Comparison of ENCODE assay signal across 13 cellular contexts in the genomic region with DNA sequence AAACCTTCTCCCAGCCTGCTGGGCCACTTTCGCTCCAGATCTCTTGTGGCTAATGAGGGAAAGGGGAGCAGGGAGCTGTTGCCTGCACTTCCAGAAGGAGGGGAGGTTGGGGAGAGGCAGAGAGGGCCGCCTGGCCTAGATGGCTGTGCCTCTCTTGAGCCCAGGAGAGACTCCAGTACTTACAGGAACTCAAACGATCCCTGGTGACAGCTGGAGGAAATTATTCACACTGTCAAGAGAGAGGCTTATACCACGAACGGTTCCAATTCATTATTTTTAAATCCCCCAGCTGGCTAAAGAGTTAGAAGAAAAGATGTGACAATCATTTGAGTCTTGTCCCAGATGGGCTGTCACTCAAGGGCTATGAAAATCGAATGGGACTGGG.
A peak's percentile ranks its signal among the peaks of the same experiment; 100 is the strongest.
DNase-seq lines count a peak whose midpoint lies in the region; ATAC-seq, FAIRE-seq and TF ChIP-seq lines count a peak whose summit lies in the region.
"Had no signal": no experiment of that assay in that cellular context is flagged by ENCODE, and none has a peak within 500 bp of the region (broad histone marks: within the 10 kb centered on the region; RNA-seq: fewer than 3 reads in every experiment).

No MANE protein-coding gene starts in this region.

- intact Hi-C loops in natural killer cell (cut with micrococcal nuclease): loop anchor here (5.0 kb wide), 1 partner anchor 211 kb away; no protein-coding TSS in a partner anchor

- no peaks in the 10 kb centered on the region for H3K36me3 ChIP-seq in H1 (ENCODE audit: control insufficient read depth in 2 of 4, insufficient read depth in 4 of 4, low read length in 3 of 4)

- no peak for TF ChIP-seq CTCF in natural killer cell (IDR thresholded peaks at IDR 0.05)
- TF ChIP-seq CTCF in H1 (IDR thresholded peaks at IDR 0.05; ENCODE audit: control extremely low read depth in 1 of 3, insufficient read depth in 1 of 3, low read depth in 1 of 3, low read length in 3 of 3): no peak
- no peak for TF ChIP-seq CTCF in omental fat pad (IDR thresholded peaks at IDR 0.05)

- H3K4me2 ChIP-seq in H1 (ENCODE audit: insufficient read depth in 1 of 2, low read depth in 2 of 2, low read length in 2 of 2): peak overlapping the region; percentile 79 to 91; a peak in 3 of 4 replicates

- H2BK15ac ChIP-seq in H1 (ENCODE audit: low read length): no peak overlapping the region

- no peak overlapping the region for H3K27ac ChIP-seq in H1 (ENCODE audit: low read depth, low read length)

- DNase-seq in natural killer cell (no peak), H1 (ENCODE audit: low read depth in 1 of 2, low spot score in 2 of 2) (no peak), omental fat pad (ENCODE audit: low spot score) (no peak), AG08396 (ENCODE audit: low spot score) (no peak), middle frontal gyrus (ENCODE audit: extremely low spot score, low spot score) (no peak), HuH-7.5 (ENCODE audit: low spot score) (no peak)
- DNase-seq in natural killer cell treated with Interleukin-12 subunit alpha and Interleukin-12 subunit beta and Interleukin-15 and Interleukin-18, amount 100 ng/mL, for 72 hours (ENCODE audit: low spot score): no peak
- DNase-seq: activated CD4-positive, alpha-beta memory T cell treated with anti-CD3 and anti-CD28 coated beads, Interleukin-2, amount 10 ng/mL, durations not matched to agents 7 days and 5 days; activated naive CD4-positive, alpha-beta T cell treated with anti-CD3 and anti-CD28 coated beads, Interleukin-2, amount 50 U/mL, for 16 hours; T-helper 2 cell had no signal

- H4K91ac ChIP-seq in H1 (replicated peaks; ENCODE audit: insufficient read length, low read length): no peak overlapping the region

- FAIRE-seq in H1 (lab: Jason Lieb, UNC): no peak
- FAIRE-seq: colon had no signal

- no peak for TF ChIP-seq EP300 in H1 (IDR thresholded peaks at IDR 0.05; ENCODE audit: borderline replicate concordance in 1 of 2, low read depth in 2 of 2, low read length in 2 of 2)

- POLR2A ChIA-PET in H1 (lab: Charles Lee; ENCODE audit: partially characterized antibody): interaction anchor here (1.0 kb wide), 1 partner anchor 237 kb away, joined by 3 read pairs; no protein-coding TSS in a partner anchor

- no peak overlapping the region for H2BK5ac ChIP-seq in H1 (ENCODE audit: low read depth, low read length)

- H3K9me3 Mint-ChIP-seq in natural killer cell: no peaks in the 10 kb centered on the region
- no peaks in the 10 kb centered on the region for H3K9me3 Mint-ChIP-seq in natural killer cell treated with Interleukin-12 subunit alpha and Interleukin-12 subunit beta and Interleukin-15 and Interleukin-18, amount 100 ng/mL, for 72 hours
- H3K9me3 Mint-ChIP-seq: activated CD4-positive, alpha-beta memory T cell treated with anti-CD3 and anti-CD28 coated beads, Interleukin-2, amount 10 ng/mL, durations not matched to agents 7 days and 5 days had no signal

- H3K79me1 ChIP-seq in H1 (ENCODE audit: low read depth, low read length): no peaks in the 10 kb centered on the region

- no peak for TF ChIP-seq RAD21 in H1 (IDR thresholded peaks at IDR 0.05 in 1 of 2, conservative IDR thresholded peaks at IDR 0.05 in 1 of 2; ENCODE audit: low read depth in 2 of 2, low read length in 2 of 2)

- no peak overlapping the region for H3K56ac ChIP-seq in H1 (replicated peaks; ENCODE audit: insufficient read length, low read depth, low read length)

- H3K4me3 Mint-ChIP-seq in natural killer cell: peak overlapping the region; percentile 63
- no peak overlapping the region for H3K4me3 Mint-ChIP-seq in natural killer cell treated with Interleukin-12 subunit alpha and Interleukin-12 subunit beta and Interleukin-15 and Interleukin-18, amount 100 ng/mL, for 72 hours
- H3K4me3 Mint-ChIP-seq: activated CD4-positive, alpha-beta memory T cell treated with anti-CD3 and anti-CD28 coated beads, Interleukin-2, amount 10 ng/mL, durations not matched to agents 7 days and 5 days had no signal

- peaks cover 27 to 33% of the 10 kb centered on the region in 2 donors for H3K4me1 Mint-ChIP-seq in natural killer cell
- peaks cover 14 to 26% of the 10 kb centered on the region in 2 donors for H3K4me1 Mint-ChIP-seq in natural killer cell treated with Interleukin-12 subunit alpha and Interleukin-12 subunit beta and Interleukin-15 and Interleukin-18, amount 100 ng/mL, for 72 hours (ENCODE audit: low read depth in 2 of 2)

- no peak overlapping the region for H4K8ac ChIP-seq in H1 (ENCODE audit: extremely low read depth, insufficient read depth, low read length)

- no peaks in the 10 kb centered on the region for H3K9me3 ChIP-seq in H1 (ENCODE audit: insufficient read depth in 2 of 2, low read depth in 1 of 2, low read length in 1 of 2)

- H3K27me3 ChIP-seq in H1 (replicated peaks in 1 of 4; ENCODE audit: control insufficient read depth in 3 of 4, extremely low read depth in 1 of 4, insufficient read depth in 3 of 4, low read length in 3 of 4): no peaks in the 10 kb centered on the region; a peak in 1 of 7 replicates

- no peak for TF ChIP-seq POLR2A in H1 (IDR thresholded peaks at IDR 0.05; ENCODE audit: control extremely low read depth in 1 of 2, low read depth in 2 of 2, low read length in 2 of 2)

- no peak overlapping the region for H2AK5ac ChIP-seq in H1 (ENCODE audit: low read depth, low read length)

- no peak overlapping the region for H2AFZ ChIP-seq in H1 (ENCODE audit: low read length)

- CTCF ChIA-PET in H1 (lab: Charles Lee; ENCODE audit: partially characterized antibody): interaction anchor here (0.6 to 2.2 kb wide), 4 partner anchors 211 to 575 kb away, joined by 3 to 13 read pairs (median 4); no protein-coding TSS in a partner anchor

- no peak overlapping the region for H4K5ac ChIP-seq in H1 (ENCODE audit: insufficient read length, low read depth, low read length)

- H3K23ac ChIP-seq in H1 (ENCODE audit: insufficient read length): no peak overlapping the region

- no peak overlapping the region for H2BK12ac ChIP-seq in H1 (ENCODE audit: low read depth, low read length)

- H3K14ac ChIP-seq in H1 (ENCODE audit: insufficient read length): no peak overlapping the region

- H3K79me2 ChIP-seq in H1 (ENCODE audit: control insufficient read depth in 1 of 2, insufficient read depth in 2 of 2, low read length in 2 of 2): no peaks in the 10 kb centered on the region

- no peak overlapping the region for H3K4me3 ChIP-seq in H1 (ENCODE audit: extremely low read depth in 1 of 4, insufficient read depth in 2 of 4, low read depth in 3 of 4, low read length in 4 of 4)

- no peak overlapping the region for H2BK20ac ChIP-seq in H1 (ENCODE audit: low read length)

- peaks cover 10% of the 10 kb centered on the region; the same call in 1 of the 2 replicates for H3K23me2 ChIP-seq in H1 (ENCODE audit: low read depth, low read length)

- WGBS in H1 (ENCODE audit: extremely low coverage in 1 of 2, insufficient coverage in 1 of 2, insufficient read length in 1 of 2, insufficient replicate concordance in 2 of 2, low coverage in 1 of 2, low lambda C conversion rate in 2 of 2, missing lambda C conversion rate in 1 of 2), 2 experiments: 83% methylated on average over 4 of the region's 6 CpGs; no CpG with 5 or more reads in 1 of the 2 experiments

- ATAC-seq in natural killer cell (no peak), omental fat pad (ENCODE audit: low FRiP score) (peak; percentile 7), HG03571 (IDR thresholded peaks at IDR 0.05; ENCODE audit: unreplicated experiment) (no peak)
- ATAC-seq in natural killer cell treated with Interleukin-12 subunit alpha and Interleukin-12 subunit beta and Interleukin-15 and Interleukin-18, amount 100 ng/mL, for 72 hours: no peak

- H3K27ac Mint-ChIP-seq in natural killer cell: peak overlapping the region; percentile 50 to 97
- peak overlapping the region in 1 of 2 donors; percentile 91 for H3K27ac Mint-ChIP-seq in natural killer cell treated with Interleukin-12 subunit alpha and Interleukin-12 subunit beta and Interleukin-15 and Interleukin-18, amount 100 ng/mL, for 72 hours
- H3K27ac Mint-ChIP-seq: activated CD4-positive, alpha-beta memory T cell treated with anti-CD3 and anti-CD28 coated beads, Interleukin-2, amount 10 ng/mL, durations not matched to agents 7 days and 5 days had no signal

- H3K36me3 Mint-ChIP-seq in natural killer cell: no peaks in the 10 kb centered on the region
- H3K36me3 Mint-ChIP-seq in natural killer cell treated with Interleukin-12 subunit alpha and Interleukin-12 subunit beta and Interleukin-15 and Interleukin-18, amount 100 ng/mL, for 72 hours: no peaks in the 10 kb centered on the region

- no peak overlapping the region for H3K9ac ChIP-seq in H1 (replicated peaks in 1 of 4; ENCODE audit: extremely low read depth in 1 of 4, low read depth in 3 of 4, low read length in 3 of 4)

- no peak overlapping the region for H3K18ac ChIP-seq in H1 (ENCODE audit: extremely low read depth, low read length)

- H3K27me3 Mint-ChIP-seq in natural killer cell (ENCODE audit: low read depth in 2 of 2): no peaks in the 10 kb centered on the region
- H3K27me3 Mint-ChIP-seq in natural killer cell treated with Interleukin-12 subunit alpha and Interleukin-12 subunit beta and Interleukin-15 and Interleukin-18, amount 100 ng/mL, for 72 hours: peaks cover 0 to 3% of the 10 kb centered on the region in 2 donors
- H3K27me3 Mint-ChIP-seq: activated CD4-positive, alpha-beta memory T cell treated with anti-CD3 and anti-CD28 coated beads, Interleukin-2, amount 10 ng/mL, durations not matched to agents 7 days and 5 days; progenitor cell of endocrine pancreas had no signal

- H2BK120ac ChIP-seq in H1 (replicated peaks; ENCODE audit: low read depth, low read length): no peak overlapping the region

- H3K4me1 ChIP-seq in H1 (replicated peaks in 1 of 4; ENCODE audit: control insufficient read depth in 3 of 4, insufficient read depth in 4 of 4, low read length in 3 of 4): peaks cover 0 to 10% (median 2%) of the 10 kb centered on the region in 4 experiments; a peak in 2 of 7 replicates

- H4K20me1 ChIP-seq in H1 (replicated peaks in 1 of 2; ENCODE audit: control insufficient read depth in 1 of 2, insufficient read depth in 2 of 2, low read length in 2 of 2): no peaks in the 10 kb centered on the region

- no peak overlapping the region for H3K4ac ChIP-seq in H1 (replicated peaks; ENCODE audit: insufficient read length, low read depth, low read length)

TF ChIP-seq in H1, 55 proteins besides CTCF, POLR2A, EP300 and RAD21 (continues in another document):
- TF ChIP-seq KDM1A (IDR thresholded peaks at IDR 0.05; ENCODE audit: borderline replicate concordance, low read length) (no peak), TBP (IDR thresholded peaks at IDR 0.05; ENCODE audit: low read depth, low read length) (no peak), SUZ12 (IDR thresholded peaks at IDR 0.05; ENCODE audit: low read length) (no peak), PHF8 (conservative IDR thresholded peaks at IDR 0.05; ENCODE audit: low read depth, low read length) (no peak), CREB1 (IDR thresholded peaks at IDR 0.05) (no peak), NANOG (IDR thresholded peaks at IDR 0.05; ENCODE audit: insufficient read depth, low read depth, low read length, poor library complexity, severe bottlenecking) (no peak), JUND (IDR thresholded peaks at IDR 0.05; ENCODE audit: low read length) (no peak), KDM5A (IDR thresholded peaks at IDR 0.05; ENCODE audit: low read length) (no peak)
